Comparison of ENCODE assay signal across 29 cellular contexts in genomic region chr17:57182621-57183020, GRCh38.
"Had no signal": no experiment of that assay in that cellular context is flagged by ENCODE, and none has a peak within 500 bp of the region (broad histone marks: within the 10 kb centered on the region; RNA-seq: fewer than 3 reads in every experiment).

No MANE protein-coding gene starts in this region.

- DNase-seq: activated B cell treated with CpG ODN at 0.5 μM for 24 hours; activated CD4-positive, alpha-beta T cell treated with anti-CD3 and anti-CD28 coated beads for 48 hours; activated CD4-positive, alpha-beta T cell treated with anti-CD3 and anti-CD28 coated beads, Interleukin-2, amount 50 U/mL, for 1 hour; activated CD4-positive, alpha-beta T cell treated with anti-CD3 and anti-CD28 coated beads, Interleukin-2, amount 50 U/mL, for 48 hours; activated CD8-positive, alpha-beta memory T cell treated with anti-CD3 and anti-CD28 coated beads for 24 hours; activated CD8-positive, alpha-beta T cell treated with anti-CD3 and anti-CD28 coated beads for 36 hours; activated effector memory CD4-positive, alpha-beta T cell treated with Interleukin-2 at 50 U/mL for 16 hours; activated gamma-delta T cell treated with Interleukin-2 at 50 U/mL for 16 hours; activated naive CD4-positive, alpha-beta T cell treated with anti-CD3 and anti-CD28 coated beads, Interleukin-2, amount 50 U/mL, for 16 hours; activated naive CD4-positive, alpha-beta T cell treated with Interleukin-2 at 50 U/mL for 16 hours; activated T-cell treated with anti-CD3 and anti-CD28 coated beads, Interleukin-2, amount 50 U/mL, for 4 hours; amniotic stem cell; anterior cingulate cortex; brain microvascular endothelial cell; effector CD4-positive, alpha-beta T cell; effector memory CD8-positive, alpha-beta T cell; foreskin fibroblast; T-helper 1 cell; T-helper 17 cell; T1000; WERI-Rb-1 had no signal

- H3K36me3 ChIP-seq: brain microvascular endothelial cell, WERI-Rb-1 had no signal

- FAIRE-seq: astrocyte, bronchial epithelial cell, endometrium, frontal cortex had no signal

- ATAC-seq: activated CD4-positive, CD25-positive, alpha-beta regulatory T cell treated with anti-CD3 and anti-CD28 coated beads, Interleukin-2, amount 50 U/mL, for 24 hours; activated CD8-positive, alpha-beta T cell treated with anti-CD3 and anti-CD28 coated beads for 36 hours; activated T-cell treated with anti-CD3 and anti-CD28 coated beads, Interleukin-2, amount 50 U/mL, for 4 hours; activated T-helper 17 cell treated with anti-CD3 and anti-CD28 coated beads, Interleukin-2, amount 50 U/mL, for 72 hours; effector memory CD8-positive, alpha-beta T cell; esophagus mucosa; T-helper 17 cell had no signal

- H3K27ac ChIP-seq: brain microvascular endothelial cell, coronary artery, WERI-Rb-1 had no signal

- H3K27me3 ChIP-seq: brain microvascular endothelial cell had no signal

- H3K4me3 ChIP-seq: coronary artery had no signal
